8 cellular contexts compared by ENCODE assay signal in genomic region chr13:52160053-52160452, GRCh38. TPM values are rescaled to one million over a fixed set of nuclear protein-coding genes. Genes with fewer than 3 reads are reported as not detected.
DNase-seq lines count a peak whose midpoint lies in the region; ATAC-seq and TF ChIP-seq lines count a peak whose summit lies in the region.

No MANE protein-coding gene starts in this region.

- POLR2A ChIA-PET in activated naive CD8-positive, alpha-beta T cell treated with anti-CD3 and anti-CD28 coated beads, Interleukin-2, amount 10 ng/mL, durations not matched to agents 7 days and 5 days (lab: Charles Lee): interaction anchor here (1.6 kb wide), 1 partner anchor 17 kb away, joined by 3 read pairs; no protein-coding TSS in a partner anchor

- CTCF ChIA-PET in activated naive CD4-positive, alpha-beta T cell treated with anti-CD3 and anti-CD28 coated beads, Interleukin-2, amount 10 ng/mL, durations not matched to agents 7 days and 5 days (lab: Charles Lee): no interaction called here

- peaks cover 7% of the 10 kb centered on the region for H3K36me3 Mint-ChIP-seq in activated naive CD4-positive, alpha-beta T cell treated with anti-CD3 and anti-CD28 coated beads, Interleukin-2, amount 10 ng/mL, durations not matched to agents 7 days and 5 days
- no peaks in the 10 kb centered on the region for H3K36me3 Mint-ChIP-seq in activated naive CD8-positive, alpha-beta T cell treated with anti-CD3 and anti-CD28 coated beads, Interleukin-2, amount 10 ng/mL, durations not matched to agents 7 days and 5 days
- no peaks in the 10 kb centered on the region for H3K36me3 Mint-ChIP-seq in mesothelial cell of epicardium

- H3K4me3 ChIP-seq in testis: peak overlapping the region; percentile 78 to 88

- H3K9me3 Mint-ChIP-seq in activated naive CD4-positive, alpha-beta T cell treated with anti-CD3 and anti-CD28 coated beads, Interleukin-2, amount 10 ng/mL, durations not matched to agents 7 days and 5 days: no peaks in the 10 kb centered on the region
- H3K9me3 Mint-ChIP-seq in activated naive CD8-positive, alpha-beta T cell treated with anti-CD3 and anti-CD28 coated beads, Interleukin-2, amount 10 ng/mL, durations not matched to agents 7 days and 5 days: no peaks in the 10 kb centered on the region
- H3K9me3 Mint-ChIP-seq in mesothelial cell of epicardium: no peaks in the 10 kb centered on the region

- H3K4me1 ChIP-seq in testis: peaks cover 4% of the 10 kb centered on the region

- TF ChIP-seq CTCF in mesothelial cell of epicardium (IDR thresholded peaks at IDR 0.05; ENCODE audit: unreplicated experiment) (no peak), testis (IDR thresholded peaks at IDR 0.05) (no peak)

- no peaks in the 10 kb centered on the region for H3K9me3 ChIP-seq in testis

- peaks cover 53% of the 10 kb centered on the region for H3K4me1 Mint-ChIP-seq in activated naive CD4-positive, alpha-beta T cell treated with anti-CD3 and anti-CD28 coated beads, Interleukin-2, amount 10 ng/mL, durations not matched to agents 7 days and 5 days
- peaks cover 23% of the 10 kb centered on the region for H3K4me1 Mint-ChIP-seq in activated naive CD8-positive, alpha-beta T cell treated with anti-CD3 and anti-CD28 coated beads, Interleukin-2, amount 10 ng/mL, durations not matched to agents 7 days and 5 days
- H3K4me1 Mint-ChIP-seq in mesothelial cell of epicardium: peaks cover 21% of the 10 kb centered on the region

- H3K4me3 Mint-ChIP-seq in activated naive CD4-positive, alpha-beta T cell treated with anti-CD3 and anti-CD28 coated beads, Interleukin-2, amount 10 ng/mL, durations not matched to agents 7 days and 5 days: peak overlapping the region; percentile 83
- peak overlapping the region; percentile 80 for H3K4me3 Mint-ChIP-seq in activated naive CD8-positive, alpha-beta T cell treated with anti-CD3 and anti-CD28 coated beads, Interleukin-2, amount 10 ng/mL, durations not matched to agents 7 days and 5 days
- peak overlapping the region; percentile 87 for H3K4me3 Mint-ChIP-seq in mesothelial cell of epicardium

- ATAC-seq in activated naive CD8-positive, alpha-beta T cell treated with anti-CD3 and anti-CD28 coated beads, Interleukin-2, amount 10 ng/mL, durations not matched to agents 7 days and 5 days (ENCODE audit: low read depth): no peak
- ATAC-seq in HG03045 (IDR thresholded peaks at IDR 0.05; ENCODE audit: unreplicated experiment): no peak

- peak overlapping the region; percentile 86 to 94 for H3K27ac ChIP-seq in testis
- H3K27ac ChIP-seq in caudate nucleus (ENCODE audit: low read depth, low read length): no peak overlapping the region

- peaks cover 14% of the 10 kb centered on the region for H3K27me3 Mint-ChIP-seq in activated naive CD4-positive, alpha-beta T cell treated with anti-CD3 and anti-CD28 coated beads, Interleukin-2, amount 10 ng/mL, durations not matched to agents 7 days and 5 days
- peaks cover 23% of the 10 kb centered on the region for H3K27me3 Mint-ChIP-seq in activated naive CD8-positive, alpha-beta T cell treated with anti-CD3 and anti-CD28 coated beads, Interleukin-2, amount 10 ng/mL, durations not matched to agents 7 days and 5 days
- H3K27me3 Mint-ChIP-seq in mesothelial cell of epicardium (ENCODE audit: low read depth): no peaks in the 10 kb centered on the region

- H3K27me3 ChIP-seq in testis: no peaks in the 10 kb centered on the region

- peak overlapping the region; percentile 83 for H3K27ac Mint-ChIP-seq in activated naive CD4-positive, alpha-beta T cell treated with anti-CD3 and anti-CD28 coated beads, Interleukin-2, amount 10 ng/mL, durations not matched to agents 7 days and 5 days
- no peak overlapping the region for H3K27ac Mint-ChIP-seq in activated naive CD8-positive, alpha-beta T cell treated with anti-CD3 and anti-CD28 coated beads, Interleukin-2, amount 10 ng/mL, durations not matched to agents 7 days and 5 days
- H3K27ac Mint-ChIP-seq in mesothelial cell of epicardium: peak overlapping the region; percentile 78

- intact Hi-C loops in testis (cut with DNase I; ENCODE audit: low total_unique reads): no loop called here

- WGBS in testis, 2 donors: 62% methylated on average over 6 of the region's 6 CpGs

- no peaks in the 10 kb centered on the region for H3K36me3 ChIP-seq in testis (ENCODE audit: low read depth, missing control alignments)

- no peak for TF ChIP-seq POLR2A in testis (IDR thresholded peaks at IDR 0.05)

- DNase-seq in activated naive CD4-positive, alpha-beta T cell treated with anti-CD3 and anti-CD28 coated beads, Interleukin-2, amount 10 ng/mL, durations not matched to agents 7 days and 5 days: no peak
- no peak for DNase-seq in activated naive CD4-positive, alpha-beta T cell treated with anti-CD3 and anti-CD28 coated beads, Interleukin-2, amount 50 U/mL, for 16 hours
- no peak for DNase-seq in activated naive CD8-positive, alpha-beta T cell treated with anti-CD3 and anti-CD28 coated beads, Interleukin-2, amount 10 ng/mL, durations not matched to agents 7 days and 5 days
- DNase-seq in mesothelial cell of epicardium (ENCODE audit: low spot score in 2 of 2, unreplicated experiment in 2 of 2) (no peak), testis (no peak), foreskin melanocyte (no peak), caudate nucleus (lab: John Stamatoyannopoulos, UW) (no peak)

RNA-seq across cellular contexts. Expression of gene NEK3, which starts 0.7 kb away (rescaled TPM):
- total RNA-seq in activated naive CD8-positive, alpha-beta T cell treated with anti-CD3 and anti-CD28 coated beads, Interleukin-2, amount 10 ng/mL, durations not matched to agents 7 days and 5 days: 1 to 10 TPM; 2.1 TPM
- 22.9 to 27.2 TPM (median 24.1 TPM) in 3 replicates for total RNA-seq in mesothelial cell of epicardium
- total RNA-seq in testis: 10 to 100 TPM; 26.3 to 41.3 TPM
- polyA plus RNA-seq in testis (ENCODE audit: insufficient read depth, low read depth, low replicate concordance): 40.7 TPM

RNA-seq across cellular contexts. Expression of gene NEK5, which starts 31.2 kb away (rescaled TPM):
- not detected for total RNA-seq in activated naive CD8-positive, alpha-beta T cell treated with anti-CD3 and anti-CD28 coated beads, Interleukin-2, amount 10 ng/mL, durations not matched to agents 7 days and 5 days
- 4.3 to 5.1 TPM (median 4.9 TPM) in 3 replicates for total RNA-seq in mesothelial cell of epicardium
- 1 to 10 TPM; 9.2 to 9.5 TPM for total RNA-seq in testis
- 17.3 TPM for polyA plus RNA-seq in testis (ENCODE audit: insufficient read depth, low read depth, low replicate concordance)
